In genomic region chrX:97845451-97845850, GRCh38 we compare ENCODE assay signal across 34 cellular contexts.
"Had no signal": no experiment of that assay in that cellular context is flagged by ENCODE, and none has a peak within 500 bp of the region (broad histone marks: within the 10 kb centered on the region; RNA-seq: fewer than 3 reads in every experiment).

No MANE protein-coding gene starts in this region.

- H3K36me3 Mint-ChIP-seq: activated CD8-positive, alpha-beta memory T cell treated with anti-CD3 and anti-CD28 coated beads, Interleukin-2, amount 10 ng/mL, durations not matched to agents 7 days and 5 days; activated naive CD4-positive, alpha-beta T cell treated with anti-CD3 and anti-CD28 coated beads, Interleukin-2, amount 10 ng/mL, durations not matched to agents 7 days and 5 days; activated naive CD8-positive, alpha-beta T cell had no signal

- H3K36me3 ChIP-seq: Peyer's patch, SJSA1 had no signal

- H3K27me3 ChIP-seq: Peyer's patch, SJSA1 had no signal

- H3K4me3 ChIP-seq: Peyer's patch, SJSA1 had no signal

- ATAC-seq: activated CD8-positive, alpha-beta memory T cell treated with anti-CD3 and anti-CD28 coated beads, Interleukin-2, amount 10 ng/mL, durations not matched to agents 7 days and 5 days; activated naive CD8-positive, alpha-beta T cell treated with anti-CD3 and anti-CD28 coated beads, Interleukin-2, amount 50 U/mL, for 24 hours; PC-3 had no signal

- H3K4me3 Mint-ChIP-seq: activated B cell treated with CpG ODN at 0.5 μM for 24 hours; activated CD4-positive, alpha-beta memory T cell treated with anti-CD3 and anti-CD28 coated beads, Interleukin-2, amount 10 ng/mL, durations not matched to agents 7 days and 5 days; activated CD8-positive, alpha-beta memory T cell treated with anti-CD3 and anti-CD28 coated beads, Interleukin-2, amount 10 ng/mL, durations not matched to agents 7 days and 5 days; activated naive CD4-positive, alpha-beta T cell treated with anti-CD3 and anti-CD28 coated beads, Interleukin-2, amount 10 ng/mL, durations not matched to agents 7 days and 5 days; activated naive CD8-positive, alpha-beta T cell; activated naive CD8-positive, alpha-beta T cell treated with anti-CD3 and anti-CD28 coated beads, Interleukin-2, amount 50 U/mL, for 24 hours; brain had no signal

- H3K27me3 Mint-ChIP-seq: activated B cell treated with CpG ODN at 0.5 μM for 24 hours; activated CD4-positive, alpha-beta memory T cell treated with anti-CD3 and anti-CD28 coated beads, Interleukin-2, amount 10 ng/mL, durations not matched to agents 7 days and 5 days; activated CD8-positive, alpha-beta memory T cell treated with anti-CD3 and anti-CD28 coated beads, Interleukin-2, amount 10 ng/mL, durations not matched to agents 7 days and 5 days; activated naive CD4-positive, alpha-beta T cell treated with anti-CD3 and anti-CD28 coated beads, Interleukin-2, amount 10 ng/mL, durations not matched to agents 7 days and 5 days; activated naive CD8-positive, alpha-beta T cell; activated naive CD8-positive, alpha-beta T cell treated with anti-CD3 and anti-CD28 coated beads, Interleukin-2, amount 50 U/mL, for 24 hours had no signal

- H3K27ac Mint-ChIP-seq: activated B cell treated with CpG ODN at 0.5 μM for 24 hours; activated CD4-positive, alpha-beta memory T cell treated with anti-CD3 and anti-CD28 coated beads, Interleukin-2, amount 10 ng/mL, durations not matched to agents 7 days and 5 days; activated CD8-positive, alpha-beta memory T cell treated with anti-CD3 and anti-CD28 coated beads, Interleukin-2, amount 10 ng/mL, durations not matched to agents 7 days and 5 days; activated naive CD4-positive, alpha-beta T cell treated with anti-CD3 and anti-CD28 coated beads, Interleukin-2, amount 10 ng/mL, durations not matched to agents 7 days and 5 days; activated naive CD8-positive, alpha-beta T cell; activated naive CD8-positive, alpha-beta T cell treated with anti-CD3 and anti-CD28 coated beads, Interleukin-2, amount 50 U/mL, for 24 hours; brain had no signal

- H3K4me1 Mint-ChIP-seq: activated B cell treated with CpG ODN at 0.5 μM for 24 hours; activated CD4-positive, alpha-beta memory T cell treated with anti-CD3 and anti-CD28 coated beads, Interleukin-2, amount 10 ng/mL, durations not matched to agents 7 days and 5 days; activated CD8-positive, alpha-beta memory T cell treated with anti-CD3 and anti-CD28 coated beads, Interleukin-2, amount 10 ng/mL, durations not matched to agents 7 days and 5 days; activated naive CD4-positive, alpha-beta T cell treated with anti-CD3 and anti-CD28 coated beads, Interleukin-2, amount 10 ng/mL, durations not matched to agents 7 days and 5 days; activated naive CD8-positive, alpha-beta T cell treated with anti-CD3 and anti-CD28 coated beads, Interleukin-2, amount 50 U/mL, for 24 hours; brain had no signal

- DNase-seq: activated B cell treated with CpG ODN at 0.5 μM for 24 hours; activated CD4-positive, alpha-beta memory T cell treated with anti-CD3 and anti-CD28 coated beads, Interleukin-2, amount 10 ng/mL, durations not matched to agents 7 days and 5 days; activated CD4-positive, alpha-beta T cell treated with anti-CD3 and anti-CD28 coated beads for 4 hours; activated CD4-positive, alpha-beta T cell treated with anti-CD3 and anti-CD28 coated beads, Interleukin-2, amount 50 U/mL, for 1 hour; activated CD4-positive, CD25-positive, alpha-beta regulatory T cell treated with anti-CD3 and anti-CD28 coated beads, Interleukin-2, amount 50 U/mL, for 72 hours; activated CD8-positive, alpha-beta memory T cell treated with anti-CD3 and anti-CD28 coated beads for 24 hours; activated CD8-positive, alpha-beta memory T cell treated with anti-CD3 and anti-CD28 coated beads, Interleukin-2, amount 10 ng/mL, durations not matched to agents 7 days and 5 days; activated CD8-positive, alpha-beta memory T cell treated with anti-CD3 and anti-CD28 coated beads, Interleukin-2, amount 50 U/mL, for 48 hours; activated effector memory CD4-positive, alpha-beta T cell treated with Interleukin-2 at 50 U/mL for 16 hours; activated naive CD4-positive, alpha-beta T cell treated with anti-CD3 and anti-CD28 coated beads, Interleukin-2, amount 10 ng/mL, durations not matched to agents 7 days and 5 days; activated naive CD8-positive, alpha-beta T cell treated with anti-CD3 and anti-CD28 coated beads, Interleukin-2, amount 50 U/mL, for 24 hours; activated T-cell treated with anti-CD3 and anti-CD28 coated beads, Interleukin-2, amount 50 U/mL, for 48 hours; anterior cingulate cortex; central memory CD4-positive, alpha-beta T cell; Karpas-422; KBM-7; NCI-H1105; NCI-H1417 treated with DMSO at 0.1 percent for 48 hours; NCI-H187 treated with DMSO at 0.1 percent for 48 hours; NCI-H2081; NCI-H345; NCI-H524 treated with DMSO at 0.1 percent for 48 hours; NK-92 treated with Interleukin-12 subunit alpha and Interleukin-12 subunit beta, amount 100 ng/mL, for 24 hours; PC-3; Peyer's patch; RPMI8226; SHP77 treated with DMSO at 0.1 percent for 48 hours; SW 1271; T-helper 1 cell; T-helper 2 cell; T-helper 9 cell had no signal
